Comparison of ENCODE assay signal across 16 cellular contexts in the genomic region with DNA sequence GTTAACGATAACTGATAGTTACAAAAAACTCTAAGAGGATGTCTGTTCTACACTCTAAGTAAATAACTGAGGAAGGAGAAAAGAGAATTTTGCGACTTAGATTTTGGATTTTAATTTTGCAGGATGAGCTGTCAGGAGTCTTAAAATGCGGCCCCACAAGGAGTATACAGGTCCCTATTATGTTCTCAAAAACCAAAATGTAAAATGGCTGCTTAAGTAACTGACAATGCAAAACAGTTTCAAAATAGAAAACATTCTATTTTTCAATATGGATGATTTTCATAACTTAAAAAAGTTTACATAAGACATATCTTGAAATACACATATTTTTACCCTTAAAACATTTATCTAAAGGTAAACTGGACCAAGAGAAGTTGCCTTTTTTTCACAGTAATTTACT. TPM values are rescaled to one million over a fixed set of nuclear protein-coding genes. Genes with fewer than 3 reads are reported as not detected.
DNase-seq lines count a peak whose midpoint lies in the region; ATAC-seq and TF ChIP-seq lines count a peak whose summit lies in the region.
"Had no signal": no experiment of that assay in that cellular context is flagged by ENCODE, and none has a peak within 500 bp of the region (broad histone marks: within the 10 kb centered on the region; RNA-seq: fewer than 3 reads in every experiment).

No MANE protein-coding gene starts in this region.

- peaks cover 58% of the 10 kb centered on the region for H3K36me3 Mint-ChIP-seq in activated T-cell treated with anti-CD3 and anti-CD28 coated beads, Interleukin-2, amount 50 U/mL, for 4 hours (ENCODE audit: insufficient read depth)
- H3K36me3 Mint-ChIP-seq in effector memory CD8-positive, alpha-beta T cell (ENCODE audit: insufficient read depth): peaks cover 93% of the 10 kb centered on the region

- in situ Hi-C loops in Panc1 (cut with HindIII; ENCODE audit: low pct_unique_long_range_greater_than_20kb, low sequenced_read_pairs): no loop called here

- no peak for ATAC-seq in activated T-cell treated with anti-CD3 and anti-CD28 coated beads, Interleukin-2, amount 50 U/mL, for 4 hours
- no peak for ATAC-seq in Panc1
- ATAC-seq in effector memory CD8-positive, alpha-beta T cell (replicated peaks): no peak
- ATAC-seq in HG02884 (IDR thresholded peaks at IDR 0.05; ENCODE audit: unreplicated experiment): no peak
- ATAC-seq in GM18519 (IDR thresholded peaks at IDR 0.05; ENCODE audit: low FRiP score, unreplicated experiment): no peak

- no peak for TF ChIP-seq EP300 in tibial nerve (IDR thresholded peaks at IDR 0.05)

- no peaks in the 10 kb centered on the region; the same call in 1 of the 2 replicates for H3K4me1 ChIP-seq in Panc1 (ENCODE audit: control insufficient read depth, insufficient read depth, low read length)
- H3K4me1 ChIP-seq in tibial nerve: no peaks in the 10 kb centered on the region
- H3K4me1 ChIP-seq: ascending aorta, parathyroid adenoma had no signal

- POLR2A ChIA-PET in Panc1 (lab: Charles Lee): no interaction called here

- no TSS peak for BruUV-seq in Panc1 (replicated peaks; lab: Mats Ljungman, UMichigan)

- intact Hi-C loops in Panc1 (cut with micrococcal nuclease; ENCODE audit: unreplicated experiment): loop anchor here (10.0 kb wide), 1 partner anchor 257 kb away; a partner anchor contains a TSS

- H3K36me3 ChIP-seq in Panc1 (ENCODE audit: control insufficient read depth, insufficient read depth, low read length): no peaks in the 10 kb centered on the region
- no peaks in the 10 kb centered on the region for H3K36me3 ChIP-seq in tibial nerve
- H3K36me3 ChIP-seq: ascending aorta, SJSA1 had no signal

- DNase-seq in activated T-cell treated with anti-CD3 and anti-CD28 coated beads, Interleukin-2, amount 50 U/mL, for 4 hours: no peak
- DNase-seq in activated T-cell treated with anti-CD3 and anti-CD28 coated beads for 4 hours (no peak), Panc1 (ENCODE audit: low read depth, low spot score) (no peak), tibial nerve (ENCODE audit: low spot score in 2 of 2) (no peak), NCI-H187 treated with DMSO at 0.1 percent for 48 hours (lab: John Stamatoyannopoulos, UW) (no peak)
- no peak for DNase-seq in effector memory CD8-positive, alpha-beta T cell
- DNase-seq: EL, hippocampal formation, NCI-H1436, NCI-H69 had no signal

- peak overlapping the region; percentile 18; the same call in 1 of the 2 replicates for H3K27ac ChIP-seq in Panc1 (ENCODE audit: low read length)
- peak overlapping the region in 3 of 4 donors; percentile 6 to 82 (median 23) for H3K27ac ChIP-seq in tibial nerve
- H3K27ac ChIP-seq: ascending aorta, parathyroid adenoma, SJSA1 had no signal

- H3K27me3 ChIP-seq in Panc1 (ENCODE audit: control insufficient read depth, insufficient read depth, low read length) (no peaks in the 10 kb centered on the region), tibial nerve (no peaks in the 10 kb centered on the region)
- H3K27me3 ChIP-seq: ascending aorta, SJSA1 had no signal

- H3K4me3 Mint-ChIP-seq in activated T-cell treated with anti-CD3 and anti-CD28 coated beads, Interleukin-2, amount 50 U/mL, for 4 hours: peak overlapping the region; percentile 97
- peak overlapping the region; percentile 91 to 98 for H3K4me3 Mint-ChIP-seq in effector memory CD8-positive, alpha-beta T cell

- H3K4me3 ChIP-seq in Panc1 (ENCODE audit: low read depth in 2 of 2, low read length in 2 of 2) (peak overlapping the region; percentile 21 to 59), tibial nerve (peak overlapping the region in 2 of 4 donors; percentile 22 to 40)
- H3K4me3 ChIP-seq: SJSA1 had no signal

- H3K27me3 Mint-ChIP-seq in activated T-cell treated with anti-CD3 and anti-CD28 coated beads, Interleukin-2, amount 50 U/mL, for 4 hours (ENCODE audit: low read depth): no peaks in the 10 kb centered on the region
- no peaks in the 10 kb centered on the region for H3K27me3 Mint-ChIP-seq in effector memory CD8-positive, alpha-beta T cell

- no peak for TF ChIP-seq POLR2A in tibial nerve (IDR thresholded peaks at IDR 0.05)

- no peaks in the 10 kb centered on the region for H3K9me3 ChIP-seq in Panc1 (ENCODE audit: control insufficient read depth, insufficient read depth, low read depth, low read length)
- no peaks in the 10 kb centered on the region for H3K9me3 ChIP-seq in tibial nerve
- H3K9me3 ChIP-seq: ascending aorta, SJSA1 had no signal

- H3K9me3 Mint-ChIP-seq in activated T-cell treated with anti-CD3 and anti-CD28 coated beads, Interleukin-2, amount 50 U/mL, for 4 hours: peaks cover 5% of the 10 kb centered on the region
- H3K9me3 Mint-ChIP-seq in effector memory CD8-positive, alpha-beta T cell: no peaks in the 10 kb centered on the region

- 79 to 83% methylated on average over 3 of the region's 3 CpGs for WGBS in tibial nerve, 2 donors

- H3K27ac Mint-ChIP-seq in effector memory CD8-positive, alpha-beta T cell: peak overlapping the region; percentile 96 to 100

- CTCF ChIA-PET in Panc1 (lab: Charles Lee): no interaction called here

- no peak for TF ChIP-seq CTCF in Panc1 (IDR thresholded peaks at IDR 0.05)
- no peak for TF ChIP-seq CTCF in tibial nerve (IDR thresholded peaks at IDR 0.05)

- H3K4me1 Mint-ChIP-seq in activated T-cell treated with anti-CD3 and anti-CD28 coated beads, Interleukin-2, amount 50 U/mL, for 4 hours (ENCODE audit: low read depth): peaks cover 51% of the 10 kb centered on the region
- peaks cover 44 to 71% of the 10 kb centered on the region in 2 donors for H3K4me1 Mint-ChIP-seq in effector memory CD8-positive, alpha-beta T cell (ENCODE audit: low read depth in 2 of 2)

RNA-seq across cellular contexts. Expression of a gene that starts 2.6 kb away (rescaled TPM):
- 100 to 1,000 TPM; 253 to 322 (median 318) TPM for total RNA-seq in activated T-cell treated with anti-CD3 and anti-CD28 coated beads, Interleukin-2, amount 50 U/mL, for 4 hours
- total RNA-seq in Panc1 (2021; ENCODE audit: unreplicated experiment) (0.98 TPM), tibial nerve (10 to 100 TPM in 1 of 4 donors, 1 to 10 TPM in 3; 4.2 to 13.5 (median 7.4) TPM)
- 0.22 TPM for polyA plus RNA-seq in Panc1 (2012; ENCODE audit: insufficient read length)

RNA-seq across cellular contexts. Expression of a gene that starts 25.2 kb away (rescaled TPM):
- 10 to 100 TPM in 2 of 3 donors, 1 to 10 TPM in 1; 9.8 to 14.8 (median 12.1) TPM for total RNA-seq in activated T-cell treated with anti-CD3 and anti-CD28 coated beads, Interleukin-2, amount 50 U/mL, for 4 hours
- total RNA-seq in Panc1 (2021; ENCODE audit: unreplicated experiment) (not detected), tibial nerve (not detected)
- polyA plus RNA-seq in Panc1 (2012; ENCODE audit: insufficient read length): not detected
- total RNA-seq: ascending aorta, lower leg skin, SJSA1 had no signal

Comparison
In these comparisons a context has a peak if more than half of its experiments do, and no peak if none do; other contexts are left out.
1. RNA of a gene that starts 2.6 kb away (total RNA-seq): 253 to 322 TPM in activated T-cell treated with anti-CD3 and anti-CD28 coated beads, Interleukin-2, amount 50 U/mL, for 4 hours; 4.2 to 13.5 TPM in tibial nerve and 0.98 TPM in Panc1 (single experiment); every median in the first group is over 10 times any median in the second.